In genomic region chr7:126569402-126569801, GRCh38 we compare ENCODE assay signal across 18 cellular contexts.
DNase-seq lines count a peak whose midpoint lies in the region; ATAC-seq, FAIRE-seq and TF ChIP-seq lines count a peak whose summit lies in the region.
"Had no signal": no experiment of that assay in that cellular context is flagged by ENCODE, and none has a peak within 500 bp of the region (broad histone marks: within the 10 kb centered on the region; RNA-seq: fewer than 3 reads in every experiment).

No MANE protein-coding gene starts in this region.

- no peaks in the 10 kb centered on the region for H3K79me1 ChIP-seq in trophoblast cell (ENCODE audit: low read length)

- H3K27me3 ChIP-seq in trophoblast cell (ENCODE audit: insufficient read depth, low read length) (no peaks in the 10 kb centered on the region), pancreas (no peaks in the 10 kb centered on the region)
- H3K27me3 ChIP-seq: Peyer's patch, right lobe of liver, upper lobe of left lung had no signal

- H3K36me3 ChIP-seq in trophoblast cell (ENCODE audit: control insufficient read depth in 1 of 2, insufficient read depth in 2 of 2, low read length in 2 of 2), result no peaks in the 10 kb centered on the region
- H3K36me3 ChIP-seq in pancreas, result no peaks in the 10 kb centered on the region
- H3K36me3 ChIP-seq: Peyer's patch, right lobe of liver, upper lobe of left lung had no signal

- H3K14ac ChIP-seq in trophoblast cell (ENCODE audit: low read length), result no peak overlapping the region

- H3K4ac ChIP-seq in trophoblast cell (ENCODE audit: low read depth, low read length), result no peak overlapping the region

- no peak overlapping the region for H3K9ac ChIP-seq in trophoblast cell (ENCODE audit: low read length)

- no peak overlapping the region for H4K91ac ChIP-seq in trophoblast cell (ENCODE audit: low read depth, low read length)

- H2AK5ac ChIP-seq in trophoblast cell (ENCODE audit: low read length), result no peak overlapping the region

- no peak overlapping the region for H2BK12ac ChIP-seq in trophoblast cell (ENCODE audit: low read length)

- no peaks in the 10 kb centered on the region for H3K9me3 ChIP-seq in trophoblast cell (ENCODE audit: insufficient read depth, low read depth, low read length)
- no peaks in the 10 kb centered on the region for H3K9me3 ChIP-seq in pancreas
- H3K9me3 ChIP-seq: Peyer's patch, right lobe of liver, upper lobe of left lung had no signal

- no peak overlapping the region for H4K8ac ChIP-seq in trophoblast cell (ENCODE audit: low read depth, low read length)

- DNase-seq in NOMO-1 (lab: John Stamatoyannopoulos, UW; ENCODE audit: unreplicated experiment in 2 of 2) (peak; percentile 2 to 41), NOMO-1 treated with dmso at 0.1 percent for 144 hours (lab: John Stamatoyannopoulos, UW; ENCODE audit: unreplicated experiment) (no peak), MV-4-11 (lab: John Stamatoyannopoulos, UW) (peak; percentile 96), dedifferentiated amniotic fluid mesenchymal stem cell (ENCODE audit: extremely low spot score) (no peak), trophoblast cell (no peak), pancreas (no peak)
- DNase-seq: activated CD4-positive, alpha-beta T cell treated with anti-CD3 and anti-CD28 coated beads for 1 hour; activated naive CD8-positive, alpha-beta T cell treated with anti-CD3 and anti-CD28 coated beads, Interleukin-2, amount 50 U/mL, for 24 hours; activated T-cell treated with anti-CD3 and anti-CD28 coated beads, Interleukin-2, amount 50 U/mL, for 1 hour; hypothalamus; Peyer's patch; right lobe of liver; stimulated activated CD4-positive, alpha-beta T cell treated with anti-CD3 and anti-CD28 coated beads, Interleukin-4, amount 100 ng/mL, for 1 hour; upper lobe of left lung had no signal

- no peak overlapping the region for H4K12ac ChIP-seq in trophoblast cell (ENCODE audit: low read depth, low read length)

- H3K27ac ChIP-seq in trophoblast cell (ENCODE audit: low read depth, low read length) (no peak overlapping the region), pancreas (no peak overlapping the region)
- H3K27ac ChIP-seq: Peyer's patch, right lobe of liver, upper lobe of left lung had no signal

- no peak overlapping the region for H2AFZ ChIP-seq in trophoblast cell (ENCODE audit: insufficient read depth, low read length, poor library complexity)

- no peak for TF ChIP-seq CTCF in pancreas (IDR thresholded peaks at IDR 0.05)

- H3K4me1 ChIP-seq in trophoblast cell (ENCODE audit: control insufficient read depth in 1 of 2, insufficient read depth in 2 of 2, low read length in 2 of 2) (no peaks in the 10 kb centered on the region), pancreas (no peaks in the 10 kb centered on the region)
- H3K4me1 ChIP-seq: Peyer's patch, right lobe of liver, upper lobe of left lung had no signal

- H3K18ac ChIP-seq in trophoblast cell (ENCODE audit: low read length), result no peak overlapping the region

- H2BK120ac ChIP-seq in trophoblast cell (ENCODE audit: insufficient read depth, low read length, poor library complexity), result no peak overlapping the region

- no peaks in the 10 kb centered on the region for H3K79me2 ChIP-seq in trophoblast cell (ENCODE audit: control insufficient read depth, insufficient read depth, low read length, poor library complexity)

- peak; percentile 52 for ATAC-seq in GM21529 (IDR thresholded peaks at IDR 0.05; ENCODE audit: unreplicated experiment)
- no peak for ATAC-seq in GM21447 (IDR thresholded peaks at IDR 0.05; ENCODE audit: unreplicated experiment)
- no peak for ATAC-seq in pancreas
- ATAC-seq: activated naive CD8-positive, alpha-beta T cell treated with anti-CD3 and anti-CD28 coated beads, Interleukin-2, amount 50 U/mL, for 24 hours; K562; right lobe of liver; stimulated activated effector memory CD8-positive, alpha-beta T cell treated with anti-CD3 and anti-CD28 coated beads, Interleukin-12 subunit alpha, Interleukin-12 subunit beta, amount 100 ng/mL, for 72 hours had no signal

- WGBS in trophoblast cell (ENCODE audit: extremely low coverage, insufficient coverage, insufficient read length), result no CpG with 5 or more reads among the region's 3 CpGs
- 62 to 72% methylated on average over 3 of the region's 3 CpGs for WGBS in pancreas, 2 donors

- H3K4me3 ChIP-seq in trophoblast cell (ENCODE audit: low read depth, low read length) (no peak overlapping the region), pancreas (no peak overlapping the region)
- H3K4me3 ChIP-seq: K562, Peyer's patch, right lobe of liver, upper lobe of left lung had no signal

- H3K4me2 ChIP-seq in trophoblast cell (ENCODE audit: low read length), result no peak overlapping the region

- H2BK5ac ChIP-seq in trophoblast cell (ENCODE audit: low read depth, low read length, poor library complexity), result no peak overlapping the region

- no peak for FAIRE-seq in pancreas (lab: Jason Lieb, UNC)
- FAIRE-seq: K562 had no signal

- H3K23ac ChIP-seq in trophoblast cell (ENCODE audit: low read length), result no peak overlapping the region

- intact Hi-C loops in pancreas (cut with DNase I), result no loop called here

Comparison
In these comparisons a context has a peak if more than half of its experiments do, and no peak if none do; other contexts are left out.
1. DNase-seq: peak in NOMO-1 (2 of 2) and MV-4-11 (single experiment); none in NOMO-1 treated with dmso at 0.1 percent for 144 hours (single experiment), dedifferentiated amniotic fluid mesenchymal stem cell (single experiment), trophoblast cell (0 of 2) and pancreas (0 of 6).